Comparison of ENCODE assay signal across 1 cellular context in genomic region chr20:61575151-61575937, GRCh38.
TF ChIP-seq lines count a peak whose summit lies in the region.

No MANE protein-coding gene starts in this region.

TF ChIP-seq in GM23338, 12 proteins besides CTCF, POLR2A, EP300 and RAD21 (continued from another document):
- TF ChIP-seq, protein P1, sequence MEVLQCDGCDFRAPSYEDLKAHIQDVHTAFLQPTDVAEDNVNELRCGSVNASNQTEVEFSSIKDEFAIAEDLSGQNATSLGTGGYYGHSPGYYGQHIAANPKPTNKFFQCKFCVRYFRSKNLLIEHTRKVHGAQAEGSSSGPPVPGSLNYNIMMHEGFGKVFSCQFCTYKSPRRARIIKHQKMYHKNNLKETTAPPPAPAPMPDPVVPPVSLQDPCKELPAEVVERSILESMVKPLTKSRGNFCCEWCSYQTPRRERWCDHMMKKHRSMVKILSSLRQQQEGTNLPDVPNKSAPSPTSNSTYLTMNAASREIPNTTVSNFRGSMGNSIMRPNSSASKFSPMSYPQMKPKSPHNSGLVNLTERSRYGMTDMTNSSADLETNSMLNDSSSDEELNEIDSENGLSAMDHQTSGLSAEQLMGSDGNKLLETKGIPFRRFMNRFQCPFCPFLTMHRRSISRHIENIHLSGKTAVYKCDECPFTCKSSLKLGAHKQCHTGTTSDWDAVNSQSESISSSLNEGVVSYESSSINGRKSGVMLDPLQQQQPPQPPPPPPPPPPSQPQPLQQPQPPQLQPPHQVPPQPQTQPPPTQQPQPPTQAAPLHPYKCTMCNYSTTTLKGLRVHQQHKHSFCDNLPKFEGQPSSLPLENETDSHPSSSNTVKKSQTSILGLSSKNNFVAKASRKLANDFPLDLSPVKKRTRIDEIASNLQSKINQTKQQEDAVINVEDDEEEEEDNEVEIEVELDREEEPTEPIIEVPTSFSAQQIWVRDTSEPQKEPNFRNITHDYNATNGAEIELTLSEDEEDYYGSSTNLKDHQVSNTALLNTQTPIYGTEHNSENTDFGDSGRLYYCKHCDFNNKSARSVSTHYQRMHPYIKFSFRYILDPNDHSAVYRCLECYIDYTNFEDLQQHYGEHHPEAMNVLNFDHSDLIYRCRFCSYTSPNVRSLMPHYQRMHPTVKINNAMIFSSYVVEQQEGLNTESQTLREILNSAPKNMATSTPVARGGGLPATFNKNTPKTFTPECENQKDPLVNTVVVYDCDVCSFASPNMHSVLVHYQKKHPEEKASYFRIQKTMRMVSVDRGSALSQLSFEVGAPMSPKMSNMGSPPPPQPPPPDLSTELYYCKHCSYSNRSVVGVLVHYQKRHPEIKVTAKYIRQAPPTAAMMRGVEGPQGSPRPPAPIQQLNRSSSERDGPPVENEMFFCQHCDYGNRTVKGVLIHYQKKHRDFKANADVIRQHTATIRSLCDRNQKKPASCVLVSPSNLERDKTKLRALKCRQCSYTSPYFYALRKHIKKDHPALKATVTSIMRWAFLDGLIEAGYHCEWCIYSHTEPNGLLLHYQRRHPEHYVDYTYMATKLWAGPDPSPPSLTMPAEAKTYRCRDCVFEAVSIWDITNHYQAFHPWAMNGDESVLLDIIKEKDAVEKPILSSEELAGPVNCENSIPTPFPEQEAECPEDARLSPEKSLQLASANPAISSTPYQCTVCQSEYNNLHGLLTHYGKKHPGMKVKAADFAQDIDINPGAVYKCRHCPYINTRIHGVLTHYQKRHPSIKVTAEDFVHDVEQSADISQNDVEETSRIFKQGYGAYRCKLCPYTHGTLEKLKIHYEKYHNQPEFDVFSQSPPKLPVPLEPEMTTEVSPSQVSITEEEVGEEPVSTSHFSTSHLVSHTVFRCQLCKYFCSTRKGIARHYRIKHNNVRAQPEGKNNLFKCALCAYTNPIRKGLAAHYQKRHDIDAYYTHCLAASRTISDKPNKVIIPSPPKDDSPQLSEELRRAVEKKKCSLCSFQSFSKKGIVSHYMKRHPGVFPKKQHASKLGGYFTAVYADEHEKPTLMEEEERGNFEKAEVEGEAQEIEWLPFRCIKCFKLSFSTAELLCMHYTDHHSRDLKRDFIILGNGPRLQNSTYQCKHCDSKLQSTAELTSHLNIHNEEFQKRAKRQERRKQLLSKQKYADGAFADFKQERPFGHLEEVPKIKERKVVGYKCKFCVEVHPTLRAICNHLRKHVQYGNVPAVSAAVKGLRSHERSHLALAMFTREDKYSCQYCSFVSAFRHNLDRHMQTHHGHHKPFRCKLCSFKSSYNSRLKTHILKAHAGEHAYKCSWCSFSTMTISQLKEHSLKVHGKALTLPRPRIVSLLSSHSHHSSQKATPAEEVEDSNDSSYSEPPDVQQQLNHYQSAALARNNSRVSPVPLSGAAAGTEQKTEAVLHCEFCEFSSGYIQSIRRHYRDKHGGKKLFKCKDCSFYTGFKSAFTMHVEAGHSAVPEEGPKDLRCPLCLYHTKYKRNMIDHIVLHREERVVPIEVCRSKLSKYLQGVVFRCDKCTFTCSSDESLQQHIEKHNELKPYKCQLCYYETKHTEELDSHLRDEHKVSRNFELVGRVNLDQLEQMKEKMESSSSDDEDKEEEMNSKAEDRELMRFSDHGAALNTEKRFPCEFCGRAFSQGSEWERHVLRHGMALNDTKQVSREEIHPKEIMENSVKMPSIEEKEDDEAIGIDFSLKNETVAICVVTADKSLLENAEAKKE (CRISPR knock-in tag; IDR thresholded peaks at IDR 0.05), result no peak
- TF ChIP-seq POLR2AphosphoS5 (IDR thresholded peaks at IDR 0.05; ENCODE audit: low read depth), result no peak
- no peak for TF ChIP-seq EZH2phosphoT487 (IDR thresholded peaks at IDR 0.05; ENCODE audit: unreplicated experiment)
- TF ChIP-seq ZNF114 (CRISPR knock-in tag; IDR thresholded peaks at IDR 0.05), result no peak
- no peak for TF ChIP-seq JUNB (IDR thresholded peaks at IDR 0.05; ENCODE audit: unreplicated experiment)
- no peak for TF ChIP-seq ZNF331 (CRISPR knock-in tag; IDR thresholded peaks at IDR 0.05; ENCODE audit: low read depth)
- TF ChIP-seq CREB1 (CRISPR knock-in tag; IDR thresholded peaks at IDR 0.05; ENCODE audit: low read depth), result no peak
- TF ChIP-seq, protein P2, sequence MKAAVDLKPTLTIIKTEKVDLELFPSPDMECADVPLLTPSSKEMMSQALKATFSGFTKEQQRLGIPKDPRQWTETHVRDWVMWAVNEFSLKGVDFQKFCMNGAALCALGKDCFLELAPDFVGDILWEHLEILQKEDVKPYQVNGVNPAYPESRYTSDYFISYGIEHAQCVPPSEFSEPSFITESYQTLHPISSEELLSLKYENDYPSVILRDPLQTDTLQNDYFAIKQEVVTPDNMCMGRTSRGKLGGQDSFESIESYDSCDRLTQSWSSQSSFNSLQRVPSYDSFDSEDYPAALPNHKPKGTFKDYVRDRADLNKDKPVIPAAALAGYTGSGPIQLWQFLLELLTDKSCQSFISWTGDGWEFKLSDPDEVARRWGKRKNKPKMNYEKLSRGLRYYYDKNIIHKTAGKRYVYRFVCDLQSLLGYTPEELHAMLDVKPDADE (IDR thresholded peaks at IDR 0.05), result no peak
